8 cellular contexts compared by ENCODE assay signal in genomic region chr18:267380-267687, GRCh38. TPM values are rescaled to one million over a fixed set of nuclear protein-coding genes. Genes with fewer than 3 reads are reported as not detected.
A peak's percentile ranks its signal among the peaks of the same experiment; 100 is the strongest.
DNase-seq lines count a peak whose midpoint lies in the region; ATAC-seq and TF ChIP-seq lines count a peak whose summit lies in the region.

No MANE protein-coding gene starts in this region.

- POLR2A ChIA-PET in WTC11 (lab: Charles Lee) = interaction anchor here (0.5 to 2.0 kb wide), 10 partner anchors 21 to 391 kb away, joined by 3 to 5 read pairs (median 4); partner anchors contain the start of genes TYMS and USP14

- H3K9me3 ChIP-seq in spleen = no peaks in the 10 kb centered on the region

- no peaks in the 10 kb centered on the region for H3K9me3 Mint-ChIP-seq in T-helper 1 cell treated with Interleukin-12 subunit alpha and Interleukin-12 subunit beta and Interleukin-4 antibody, amounts not matched to agents 30 μg/mL and 1 μg/mL, for 36 hours
- H3K9me3 Mint-ChIP-seq in WTC11 = no peaks in the 10 kb centered on the region

- peaks cover 15% of the 10 kb centered on the region for H3K36me3 Mint-ChIP-seq in T-helper 1 cell treated with Interleukin-12 subunit alpha and Interleukin-12 subunit beta and Interleukin-4 antibody, amounts not matched to agents 30 μg/mL and 1 μg/mL, for 36 hours (ENCODE audit: low read depth)
- peaks cover 18% of the 10 kb centered on the region for H3K36me3 Mint-ChIP-seq in WTC11

- WGBS in spleen, 5 donors = 1 to 2% (median 1%) methylated on average over 7 to 9 of the region's 9 CpGs

- TF ChIP-seq CTCF in WTC11 (IDR thresholded peaks at IDR 0.05) (no peak), spleen (IDR thresholded peaks at IDR 0.05 in 8 of 11, conservative IDR thresholded peaks at IDR 0.05 in 3 of 11) (no peak)

- H3K27me3 ChIP-seq in spleen (replicated peaks in 1 of 7) = no peaks in the 10 kb centered on the region

- H3K4me1 ChIP-seq in spleen = peaks cover 13 to 52% (median 29%) of the 10 kb centered on the region in 6 donors

- H3K4me1 Mint-ChIP-seq in T-helper 1 cell treated with Interleukin-12 subunit alpha and Interleukin-12 subunit beta and Interleukin-4 antibody, amounts not matched to agents 30 μg/mL and 1 μg/mL, for 36 hours (ENCODE audit: low read depth) = peaks cover 23% of the 10 kb centered on the region
- H3K4me1 Mint-ChIP-seq in WTC11 = peaks cover 15% of the 10 kb centered on the region

- H3K4me3 Mint-ChIP-seq in T-helper 1 cell treated with Interleukin-12 subunit alpha and Interleukin-12 subunit beta and Interleukin-4 antibody, amounts not matched to agents 30 μg/mL and 1 μg/mL, for 36 hours = peak overlapping the region; percentile 95
- H3K4me3 Mint-ChIP-seq in WTC11 = peak overlapping the region; percentile 97

- DNase-seq in T-helper 1 cell (no peak), WTC11 (ENCODE audit: low spot score) (no peak), spleen (no peak)

- peak overlapping the region; percentile 84 to 95 (median 94) for H3K27ac ChIP-seq in spleen

- no peak for TF ChIP-seq POLR2A in spleen (IDR thresholded peaks at IDR 0.05)

- intact Hi-C loops in spleen (cut with DNase I; ENCODE audit: low total_unique reads) = loop anchor here (5.0 kb wide), 1 partner anchor 115 kb away; no protein-coding TSS in a partner anchor

- peak overlapping the region; percentile 99 for H3K27ac Mint-ChIP-seq in T-helper 1 cell treated with Interleukin-12 subunit alpha and Interleukin-12 subunit beta and Interleukin-4 antibody, amounts not matched to agents 30 μg/mL and 1 μg/mL, for 36 hours
- peak overlapping the region; percentile 97 for H3K27ac Mint-ChIP-seq in WTC11

- ATAC-seq in HG03378 (IDR thresholded peaks at IDR 0.05; ENCODE audit: unreplicated experiment) = peak; percentile 17
- peak; percentile 46 for ATAC-seq in WTC11
- ATAC-seq in GM19023 (IDR thresholded peaks at IDR 0.05; ENCODE audit: unreplicated experiment) = no peak
- no peak for ATAC-seq in HG03095 (IDR thresholded peaks at IDR 0.05; ENCODE audit: unreplicated experiment)

- H3K36me3 ChIP-seq in spleen = peaks cover 0 to 28% (median 23%) of the 10 kb centered on the region in 6 donors

- no peaks in the 10 kb centered on the region for H3K27me3 Mint-ChIP-seq in T-helper 1 cell treated with Interleukin-12 subunit alpha and Interleukin-12 subunit beta and Interleukin-4 antibody, amounts not matched to agents 30 μg/mL and 1 μg/mL, for 36 hours (ENCODE audit: low read depth)
- H3K27me3 Mint-ChIP-seq in WTC11 (ENCODE audit: low read depth) = no peaks in the 10 kb centered on the region

- H3K4me3 ChIP-seq in iPS-11a (ENCODE audit: low read depth, low read length) (peak overlapping the region; percentile 92), spleen (peak overlapping the region; percentile 68 to 97 (median 90))

- CTCF ChIA-PET in WTC11 (lab: Charles Lee) = interaction anchor here (0.7 to 1.9 kb wide), 8 partner anchors 38 to 572 kb away, joined by 3 to 11 read pairs (median 4); no protein-coding TSS in a partner anchor

TF ChIP-seq in WTC11, 78 proteins besides CTCF, POLR2A, EP300 and RAD21:
- no peak for TF ChIP-seq ZNF423 (CRISPR knock-in tag; IDR thresholded peaks at IDR 0.05)
- no peak for TF ChIP-seq MAX (CRISPR knock-in tag; IDR thresholded peaks at IDR 0.05)
- no peak for TF ChIP-seq CREB1 (CRISPR knock-in tag; IDR thresholded peaks at IDR 0.05)
- no peak for TF ChIP-seq TEAD1 (CRISPR knock-in tag; IDR thresholded peaks at IDR 0.05)
- TF ChIP-seq ZNF219 (CRISPR knock-in tag; IDR thresholded peaks at IDR 0.05; ENCODE audit: borderline replicate concordance) = no peak
- no peak for TF ChIP-seq HMGA2 (CRISPR knock-in tag; IDR thresholded peaks at IDR 0.05)
- TF ChIP-seq MXD4 (CRISPR knock-in tag; IDR thresholded peaks at IDR 0.05; ENCODE audit: borderline replicate concordance) = no peak
- no peak for TF ChIP-seq TP53 (CRISPR knock-in tag; IDR thresholded peaks at IDR 0.05)
- TF ChIP-seq ARID4B (CRISPR knock-in tag; IDR thresholded peaks at IDR 0.05; ENCODE audit: borderline replicate concordance) = no peak
- TF ChIP-seq RORB (CRISPR knock-in tag; IDR thresholded peaks at IDR 0.05) = no peak
- no peak for TF ChIP-seq AR (CRISPR knock-in tag; IDR thresholded peaks at IDR 0.05)

RNA-seq across cellular contexts. Expression of gene THOC1, which starts 0.5 kb away (rescaled TPM):
- total RNA-seq in WTC11 (2021) = 51.1 to 65.8 TPM (median 52.7 TPM) in 3 replicates
- 10 to 100 TPM; 36.3 to 91.9 (median 53.2) TPM for total RNA-seq in spleen
- polyA plus RNA-seq in spleen = 10 to 100 TPM; 32.7 to 75.1 (median 51.6) TPM

Comparison
In these comparisons a context has a peak if more than half of its experiments do, and no peak if none do; other contexts are left out.
1. ATAC-seq: peak in HG03378 (single experiment) and WTC11 (single experiment); none in GM19023 (single experiment) and HG03095 (single experiment).